8 cellular contexts compared by ENCODE assay signal in the genomic region with DNA sequence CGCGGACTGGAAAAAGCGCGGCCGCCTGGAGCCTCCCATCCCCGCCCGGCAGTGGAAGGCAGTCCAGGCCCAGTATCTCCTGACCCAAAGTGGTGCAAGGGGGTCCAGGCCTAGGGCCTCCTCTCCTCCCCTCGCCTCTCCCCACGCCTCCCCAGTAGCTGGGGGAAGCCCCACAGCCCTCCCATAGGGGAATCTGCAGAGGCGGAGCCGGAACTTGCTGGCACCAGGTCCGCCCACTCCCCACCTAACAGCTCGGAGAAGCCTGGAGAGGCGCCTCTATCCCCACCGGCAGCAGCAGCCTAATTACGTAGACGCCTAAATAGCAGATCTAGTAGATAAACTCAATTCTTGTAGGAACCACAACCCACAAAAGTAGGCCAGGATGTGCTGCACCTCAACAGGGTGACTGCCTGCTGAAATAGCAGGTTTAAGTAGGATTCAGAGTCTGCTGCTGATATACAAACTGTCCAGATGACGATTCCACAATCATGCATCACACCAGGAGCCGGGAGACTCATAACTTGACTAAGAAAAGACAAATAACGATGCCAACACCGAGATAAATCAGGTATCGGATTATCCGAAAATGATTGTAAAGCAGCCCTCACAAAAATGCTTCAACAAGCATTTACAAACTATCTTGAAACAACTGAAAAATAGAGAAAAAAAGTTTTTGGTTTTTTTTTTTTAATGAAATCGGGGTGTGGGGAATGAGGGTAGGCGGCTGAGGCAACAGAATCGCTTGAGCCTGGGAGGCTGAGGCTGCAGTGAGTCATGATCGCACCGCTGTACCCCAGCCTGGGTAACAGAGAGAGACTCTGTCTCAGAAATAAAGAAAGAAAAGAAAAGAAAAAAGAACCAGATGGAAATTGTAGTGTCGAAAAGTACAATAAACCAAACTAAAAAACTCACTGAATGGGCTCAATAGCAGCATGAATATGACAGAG. TPM values are rescaled to one million over a fixed set of nuclear protein-coding genes. Genes with fewer than 3 reads are reported as not detected.
DNase-seq lines count a peak whose midpoint lies in the region; ATAC-seq and TF ChIP-seq lines count a peak whose summit lies in the region.

No MANE protein-coding gene starts in this region.

- CTCF ChIA-PET in CD4-positive, alpha-beta T cell (lab: Charles Lee) = interaction anchor here (1.0 kb wide), 1 partner anchor 86 kb away, joined by 3 read pairs; no protein-coding TSS in a partner anchor
- CTCF ChIA-PET in activated naive CD4-positive, alpha-beta T cell treated with anti-CD3 and anti-CD28 coated beads, Interleukin-2, amount 10 ng/mL, durations not matched to agents 7 days and 5 days (lab: Charles Lee) = no interaction called here

- POLR2A ChIA-PET in CD4-positive, alpha-beta T cell (lab: Charles Lee) = interaction anchor here (0.7 to 1.7 kb wide), 14 partner anchors 9 to 352 kb away, joined by 3 to 24 read pairs (median 5); partner anchors contain the start of genes BRD1 and ZBED4

- peaks cover 20% of the 10 kb centered on the region for H3K4me1 Mint-ChIP-seq in CD4-positive, alpha-beta T cell (ENCODE audit: low read depth)
- peaks cover 35% of the 10 kb centered on the region for H3K4me1 Mint-ChIP-seq in activated naive CD4-positive, alpha-beta T cell treated with anti-CD3 and anti-CD28 coated beads, Interleukin-2, amount 10 ng/mL, durations not matched to agents 7 days and 5 days

- no peaks in the 10 kb centered on the region for H3K36me3 Mint-ChIP-seq in CD4-positive, alpha-beta T cell (ENCODE audit: low read depth)
- peaks cover 2% of the 10 kb centered on the region for H3K36me3 Mint-ChIP-seq in activated naive CD4-positive, alpha-beta T cell treated with anti-CD3 and anti-CD28 coated beads, Interleukin-2, amount 10 ng/mL, durations not matched to agents 7 days and 5 days

- no peaks in the 10 kb centered on the region for H3K27me3 Mint-ChIP-seq in CD4-positive, alpha-beta T cell
- H3K27me3 Mint-ChIP-seq in activated naive CD4-positive, alpha-beta T cell treated with anti-CD3 and anti-CD28 coated beads, Interleukin-2, amount 10 ng/mL, durations not matched to agents 7 days and 5 days = peaks cover 39% of the 10 kb centered on the region

- intact Hi-C loops in CD4-positive, alpha-beta T cell (cut with DNase I, micrococcal nuclease) = loop anchor here (1.0 to 10.0 kb wide), 7 partner anchors 13 to 782 kb away; partner anchors contain the start of genes ZBED4 (in 2 of the 2) and SELENOO (in 1 of the 2)
- intact Hi-C loops in sciatic nerve (cut with DNase I) = no loop called here

- DNase-seq in CD4-positive, alpha-beta T cell = peak; percentile 75 to 95 (median 83)
- DNase-seq in T follicular helper cell (ENCODE audit: low read depth) (peak; percentile 87), sciatic nerve (ENCODE audit: low spot score) (no peak), WERI-Rb-1 (no peak), NCI-H446 treated with DMSO at 0.1 percent for 48 hours (lab: John Stamatoyannopoulos, UW) (no peak), NCI-H524 (lab: John Stamatoyannopoulos, UW) (no peak), amygdala (lab: John Stamatoyannopoulos, UW) (no peak)
- peak; percentile 92 for DNase-seq in activated naive CD4-positive, alpha-beta T cell treated with anti-CD3 and anti-CD28 coated beads, Interleukin-2, amount 10 ng/mL, durations not matched to agents 7 days and 5 days

- peak overlapping the region; percentile 72 for H3K4me3 Mint-ChIP-seq in CD4-positive, alpha-beta T cell
- H3K4me3 Mint-ChIP-seq in activated naive CD4-positive, alpha-beta T cell treated with anti-CD3 and anti-CD28 coated beads, Interleukin-2, amount 10 ng/mL, durations not matched to agents 7 days and 5 days = peak overlapping the region; percentile 68

- no peaks in the 10 kb centered on the region for H3K9me3 ChIP-seq in CD4-positive, alpha-beta T cell (ENCODE audit: control insufficient read depth, low read length)
- no peaks in the 10 kb centered on the region for H3K9me3 ChIP-seq in WERI-Rb-1 (ENCODE audit: severe bottlenecking)

- H3K4me3 ChIP-seq in WERI-Rb-1 (ENCODE audit: low read depth, low read length) = no peak overlapping the region

- peak overlapping the region; percentile 93 for H3K27ac Mint-ChIP-seq in CD4-positive, alpha-beta T cell
- H3K27ac Mint-ChIP-seq in activated naive CD4-positive, alpha-beta T cell treated with anti-CD3 and anti-CD28 coated beads, Interleukin-2, amount 10 ng/mL, durations not matched to agents 7 days and 5 days = peak overlapping the region; percentile 87

- TF ChIP-seq CTCF in CD4-positive, alpha-beta T cell (IDR thresholded peaks at IDR 0.05) = no peak
- no peak for TF ChIP-seq CTCF in WERI-Rb-1 (IDR thresholded peaks at IDR 0.05; ENCODE audit: low read depth, low read length)

- no peaks in the 10 kb centered on the region for H3K36me3 ChIP-seq in WERI-Rb-1

- H3K9me3 Mint-ChIP-seq in CD4-positive, alpha-beta T cell = no peaks in the 10 kb centered on the region
- H3K9me3 Mint-ChIP-seq in activated naive CD4-positive, alpha-beta T cell treated with anti-CD3 and anti-CD28 coated beads, Interleukin-2, amount 10 ng/mL, durations not matched to agents 7 days and 5 days = no peaks in the 10 kb centered on the region

- H3K27ac ChIP-seq in CD4-positive, alpha-beta T cell (ENCODE audit: low read depth, low read length) = peak overlapping the region; percentile 92
- H3K27ac ChIP-seq in WERI-Rb-1 = no peak overlapping the region

- peak; percentile 92 for ATAC-seq in CD4-positive, alpha-beta T cell (ENCODE audit: poor library complexity)
- ATAC-seq in sciatic nerve = peak; percentile 28

- H3K27me3 ChIP-seq in CD4-positive, alpha-beta T cell (ENCODE audit: control insufficient read depth, insufficient read depth, low read length) = no peaks in the 10 kb centered on the region
- no peaks in the 10 kb centered on the region for H3K27me3 ChIP-seq in WERI-Rb-1 (ENCODE audit: insufficient read depth, low read depth, severe bottlenecking)

RNA-seq across cellular contexts. Expression of gene BRD1, which starts 11.4 kb away (rescaled TPM):
- total RNA-seq in CD4-positive, alpha-beta T cell = 100 to 1,000 TPM; 129 to 130 TPM
- 37.7 TPM for total RNA-seq in sciatic nerve

RNA-seq across cellular contexts. Expression of gene ZBED4, which starts 14.6 kb away (rescaled TPM):
- 10 to 100 TPM; 14.8 to 15.0 TPM for total RNA-seq in CD4-positive, alpha-beta T cell
- total RNA-seq in sciatic nerve = 8.0 TPM

Comparison
In these comparisons a context has a peak if more than half of its experiments do, and no peak if none do; other contexts are left out.
1. DNase-seq: peak in CD4-positive, alpha-beta T cell (10 of 10), T follicular helper cell (single experiment) and activated naive CD4-positive, alpha-beta T cell treated with anti-CD3 and anti-CD28 coated beads, Interleukin-2, amount 10 ng/mL, durations not matched to agents 7 days and 5 days (single experiment); none in sciatic nerve (single experiment), WERI-Rb-1 (single experiment), NCI-H446 treated with DMSO at 0.1 percent for 48 hours (single experiment), NCI-H524 (0 of 2) and amygdala (0 of 56).